In genomic region chr11:34104680-34105078, GRCh38 we compare ENCODE assay signal across 8 cellular contexts. TPM values are rescaled to one million over a fixed set of nuclear protein-coding genes. Genes with fewer than 3 reads are reported as not detected.
A peak's percentile ranks its signal among the peaks of the same experiment; 100 is the strongest.
DNase-seq lines count a peak whose midpoint lies in the region; ATAC-seq and TF ChIP-seq lines count a peak whose summit lies in the region.

No MANE protein-coding gene starts in this region.

- peaks cover 60% of the 10 kb centered on the region for H3K36me3 Mint-ChIP-seq in stimulated activated naive CD8-positive, alpha-beta T cell treated with anti-CD3 and anti-CD28 coated beads, Interleukin-15, Interleukin-2, amounts not matched to agents 100 ng/mL and 50 ng/mL, for 24 hours (ENCODE audit: low read depth)
- peaks cover 24% of the 10 kb centered on the region for H3K36me3 Mint-ChIP-seq in brain

- H3K4me1 ChIP-seq in mononuclear cell (ENCODE audit: insufficient read depth, low read length): peaks cover 25% of the 10 kb centered on the region

- no peak for DNase-seq in stimulated activated naive CD8-positive, alpha-beta T cell treated with anti-CD3 and anti-CD28 coated beads, Interleukin-15, Interleukin-2, amounts not matched to agents 100 U/mL and 50 U/mL, for 24 hours
- DNase-seq in NCI-H2171 (lab: John Stamatoyannopoulos, UW) (no peak), SHP77 treated with DMSO at 0.1 percent for 48 hours (lab: John Stamatoyannopoulos, UW) (no peak)

- ATAC-seq in stimulated activated naive CD8-positive, alpha-beta T cell treated with anti-CD3 and anti-CD28 coated beads, Interleukin-15, Interleukin-2, amounts not matched to agents 100 U/mL and 50 U/mL, for 24 hours: no peak
- ATAC-seq in GM19463 (IDR thresholded peaks at IDR 0.05; ENCODE audit: unreplicated experiment) (no peak), GM19397 (IDR thresholded peaks at IDR 0.05; ENCODE audit: unreplicated experiment) (no peak)

- peak overlapping the region; percentile 98 for H3K27ac Mint-ChIP-seq in stimulated activated naive CD8-positive, alpha-beta T cell treated with anti-CD3 and anti-CD28 coated beads, Interleukin-15, Interleukin-2, amounts not matched to agents 100 ng/mL and 50 ng/mL, for 24 hours
- H3K27ac Mint-ChIP-seq in brain: peak overlapping the region; percentile 97 to 99 (median 99)

- H3K27me3 Mint-ChIP-seq in stimulated activated naive CD8-positive, alpha-beta T cell treated with anti-CD3 and anti-CD28 coated beads, Interleukin-15, Interleukin-2, amounts not matched to agents 100 ng/mL and 50 ng/mL, for 24 hours: no peaks in the 10 kb centered on the region
- H3K27me3 Mint-ChIP-seq in brain: peaks cover 11% of the 10 kb centered on the region

- TF ChIP-seq CTCF in brain (conservative IDR thresholded peaks at IDR 0.05): no peak

- H3K4me3 Mint-ChIP-seq in stimulated activated naive CD8-positive, alpha-beta T cell treated with anti-CD3 and anti-CD28 coated beads, Interleukin-15, Interleukin-2, amounts not matched to agents 100 ng/mL and 50 ng/mL, for 24 hours: peak overlapping the region; percentile 100
- H3K4me3 Mint-ChIP-seq in brain: peak overlapping the region; percentile 95 to 100 (median 97)

- peaks cover 52% of the 10 kb centered on the region for H3K4me1 Mint-ChIP-seq in stimulated activated naive CD8-positive, alpha-beta T cell treated with anti-CD3 and anti-CD28 coated beads, Interleukin-15, Interleukin-2, amounts not matched to agents 100 ng/mL and 50 ng/mL, for 24 hours (ENCODE audit: low read depth)
- peaks cover 40% of the 10 kb centered on the region for H3K4me1 Mint-ChIP-seq in brain

- H3K9me3 ChIP-seq in mononuclear cell (ENCODE audit: low read depth, low read length): no peaks in the 10 kb centered on the region

- no peaks in the 10 kb centered on the region for H3K9me3 Mint-ChIP-seq in stimulated activated naive CD8-positive, alpha-beta T cell treated with anti-CD3 and anti-CD28 coated beads, Interleukin-15, Interleukin-2, amounts not matched to agents 100 ng/mL and 50 ng/mL, for 24 hours
- peaks cover 0 to 8% (median 0%) of the 10 kb centered on the region in 5 experiments for H3K9me3 Mint-ChIP-seq in brain

- no peaks in the 10 kb centered on the region for H3K27me3 ChIP-seq in mononuclear cell (ENCODE audit: insufficient read depth, low read length)

- H3K4me3 ChIP-seq in mononuclear cell (ENCODE audit: low read length): peak overlapping the region; percentile 76

RNA-seq across cellular contexts. Expression of gene NAT10, which starts 0.8 kb away (rescaled TPM):
- 17.4 TPM for polyA plus RNA-seq in brain (ENCODE audit: insufficient read depth, low read depth, low replicate concordance)
- 21.2 TPM for total RNA-seq in mononuclear cell

RNA-seq across cellular contexts. Expression of gene CAPRIN1, which starts 53.1 kb away (rescaled TPM):
- 135 TPM for polyA plus RNA-seq in brain (ENCODE audit: insufficient read depth, low read depth, low replicate concordance)
- total RNA-seq in mononuclear cell: 140 TPM
